ENCODE assay signal across 26 cellular contexts in genomic region chr7:24762771-24763170, GRCh38.
"Had no signal": no experiment of that assay in that cellular context is flagged by ENCODE, and none has a peak within 500 bp of the region (broad histone marks: within the 10 kb centered on the region; RNA-seq: fewer than 3 reads in every experiment).

No MANE protein-coding gene starts in this region.

- H3K27me3 ChIP-seq: foreskin keratinocyte, gastroesophageal sphincter, hepatocyte had no signal

- H3K27ac Mint-ChIP-seq: dendritic cell treated with granulocyte-macrophage colony-stimulating factor and Interleukin-4, amounts not matched to agents 40 ng/mL and 50 ng/mL, for 4 days; effector memory CD8-positive, alpha-beta T cell; endodermal cell; immature natural killer cell; mesothelial cell of epicardium; naive B cell had no signal

- H3K4me3 ChIP-seq: colonic mucosa, gastroesophageal sphincter, heart left ventricle, hepatocyte, left lung, lower lobe of right lung, mucosa of descending colon had no signal

- H3K9me3 Mint-ChIP-seq: dendritic cell treated with granulocyte-macrophage colony-stimulating factor and Interleukin-4, amounts not matched to agents 40 ng/mL and 50 ng/mL, for 4 days; effector memory CD8-positive, alpha-beta T cell; endodermal cell; immature natural killer cell; mesothelial cell of epicardium had no signal

- FAIRE-seq: endometrium, frontal cortex had no signal

- H3K4me1 ChIP-seq: colonic mucosa, foreskin keratinocyte had no signal

- H3K4me2 ChIP-seq: hepatocyte had no signal

- ATAC-seq: effector memory CD8-positive, alpha-beta T cell; esophagus mucosa; foreskin keratinocyte; gastroesophageal sphincter; heart left ventricle; left lung; left ventricle myocardium superior; lower lobe of right lung; mucosa of descending colon had no signal

- H3K36me3 ChIP-seq: colonic mucosa, gastroesophageal sphincter, heart left ventricle, left lung, lower lobe of right lung had no signal

- H3K36me3 Mint-ChIP-seq: mesothelial cell of epicardium, naive B cell had no signal

- H3K9me3 ChIP-seq: colonic mucosa, gastroesophageal sphincter, heart left ventricle, left lung, lower lobe of right lung, mucosa of descending colon had no signal

- H2AFZ ChIP-seq: hepatocyte had no signal

- H3K4me1 Mint-ChIP-seq: mesothelial cell of epicardium had no signal

- DNase-seq: colonic mucosa; cortex of kidney; effector CD8-positive, alpha-beta T cell; effector memory CD8-positive, alpha-beta T cell; endodermal cell; erythroblast; foreskin keratinocyte; heart left ventricle; hypothalamus; immature natural killer cell; islet precursor cell; left cardiac atrium; left lung; left ventricle myocardium superior; lower lobe of right lung; mesenchymal stem cell; mucosa of descending colon; naive B cell had no signal

- H3K4me3 Mint-ChIP-seq: dendritic cell treated with granulocyte-macrophage colony-stimulating factor and Interleukin-4, amounts not matched to agents 40 ng/mL and 50 ng/mL, for 4 days; effector memory CD8-positive, alpha-beta T cell; endodermal cell; immature natural killer cell; mesothelial cell of epicardium; naive B cell had no signal

- H3K27ac ChIP-seq: colonic mucosa, epithelial cell of prostate, foreskin keratinocyte, gastroesophageal sphincter, heart left ventricle, hepatocyte, left lung, lower lobe of right lung had no signal

- H3K79me2 ChIP-seq: hepatocyte had no signal
